Comparison of ENCODE assay signal across 10 cellular contexts in genomic region chr20:64044484-64045247, GRCh38. TPM values are rescaled to one million over a fixed set of nuclear protein-coding genes. Genes with fewer than 3 reads are reported as not detected.
DNase-seq lines count a peak whose midpoint lies in the region; ATAC-seq and TF ChIP-seq lines count a peak whose summit lies in the region.
"Had no signal": no experiment of that assay in that cellular context is flagged by ENCODE, and none has a peak within 500 bp of the region (broad histone marks: within the 10 kb centered on the region; RNA-seq: fewer than 3 reads in every experiment).

No MANE protein-coding gene starts in this region.

- TF ChIP-seq CTCF in CD4-positive, alpha-beta T cell (IDR thresholded peaks at IDR 0.05): no peak

- no peaks in the 10 kb centered on the region for H3K36me3 ChIP-seq in mesenchymal stem cell (ENCODE audit: control insufficient read depth in 1 of 2, insufficient read depth in 2 of 2, low read depth in 1 of 2, low read length in 2 of 2)

- peak overlapping the region; percentile 79 for H3K27ac Mint-ChIP-seq in CD4-positive, alpha-beta T cell
- no peak overlapping the region for H3K27ac Mint-ChIP-seq in natural killer cell treated with Interleukin-12 subunit alpha and Interleukin-12 subunit beta and Interleukin-15 and Interleukin-18, amount 100 ng/mL, for 72 hours

- no peak overlapping the region for H3K4me2 ChIP-seq in mesenchymal stem cell (ENCODE audit: low read length, poor library complexity, severe bottlenecking)

- no peaks in the 10 kb centered on the region for H3K79me1 ChIP-seq in mesenchymal stem cell (replicated peaks; ENCODE audit: low read length, poor library complexity, severe bottlenecking)

- no peak overlapping the region for H2BK120ac ChIP-seq in mesenchymal stem cell (ENCODE audit: low read depth, low read length)

- no peaks in the 10 kb centered on the region for H3K9me3 ChIP-seq in CD4-positive, alpha-beta T cell (ENCODE audit: control insufficient read depth, low read length)
- H3K9me3 ChIP-seq in mesenchymal stem cell (ENCODE audit: control insufficient read depth, low read length): no peaks in the 10 kb centered on the region

- 79% methylated on average over 12 of the region's 14 CpGs for WGBS in mesenchymal stem cell

- no peak overlapping the region for H3K9ac ChIP-seq in mesenchymal stem cell (ENCODE audit: low read length)

- H4K91ac ChIP-seq in mesenchymal stem cell (ENCODE audit: low read length): no peak overlapping the region

- H3K36me3 Mint-ChIP-seq in CD4-positive, alpha-beta T cell (ENCODE audit: low read depth): no peaks in the 10 kb centered on the region
- no peaks in the 10 kb centered on the region for H3K36me3 Mint-ChIP-seq in natural killer cell treated with Interleukin-12 subunit alpha and Interleukin-12 subunit beta and Interleukin-15 and Interleukin-18, amount 100 ng/mL, for 72 hours

- CTCF ChIA-PET in CD4-positive, alpha-beta T cell (lab: Charles Lee): no interaction called here

- H2AFZ ChIP-seq in mesenchymal stem cell (ENCODE audit: low read depth, low read length): no peak overlapping the region

- H3K27ac ChIP-seq in CD4-positive, alpha-beta T cell (ENCODE audit: low read depth, low read length): no peak overlapping the region
- H3K27ac ChIP-seq in mesenchymal stem cell (ENCODE audit: low read length, poor library complexity, severe bottlenecking): no peak overlapping the region

- peaks cover 38% of the 10 kb centered on the region for H3K4me1 ChIP-seq in mesenchymal stem cell (ENCODE audit: control insufficient read depth, insufficient read depth, low read depth, low read length)

- ATAC-seq in CD4-positive, alpha-beta T cell (ENCODE audit: poor library complexity): no peak
- no peak for ATAC-seq in GM18868 (IDR thresholded peaks at IDR 0.05; ENCODE audit: unreplicated experiment)
- ATAC-seq in natural killer cell treated with Interleukin-12 subunit alpha and Interleukin-12 subunit beta and Interleukin-15 and Interleukin-18, amount 100 ng/mL, for 72 hours: no peak

- intact Hi-C loops in CD4-positive, alpha-beta T cell (cut with DNase I, micrococcal nuclease): loop anchor here in 1 of 2 experiments (5.0 kb wide), 1 partner anchor 33 kb away; the partner anchor contains the start of gene RGS19

- H2BK15ac ChIP-seq in mesenchymal stem cell (ENCODE audit: low read depth, poor library complexity, severe bottlenecking): no peak overlapping the region

- no peak overlapping the region for H4K8ac ChIP-seq in mesenchymal stem cell (ENCODE audit: low read length)

- H3K18ac ChIP-seq in mesenchymal stem cell (ENCODE audit: low read depth in 1 of 2, low read length in 2 of 2): peak overlapping the region in 1 of 2 experiments; percentile 59

- H3K23ac ChIP-seq in mesenchymal stem cell (ENCODE audit: low read length in 2 of 2): peak overlapping the region in 1 of 2 experiments; percentile 70

- H3K4me1 Mint-ChIP-seq in CD4-positive, alpha-beta T cell (ENCODE audit: low read depth): peaks cover 42% of the 10 kb centered on the region
- H3K4me1 Mint-ChIP-seq in natural killer cell treated with Interleukin-12 subunit alpha and Interleukin-12 subunit beta and Interleukin-15 and Interleukin-18, amount 100 ng/mL, for 72 hours (ENCODE audit: low read depth in 2 of 2): no peaks in the 10 kb centered on the region

- no peak overlapping the region for H2BK5ac ChIP-seq in mesenchymal stem cell (ENCODE audit: low read depth, low read length, poor library complexity, severe bottlenecking)

- no peak overlapping the region for H3K4me3 ChIP-seq in mesenchymal stem cell (ENCODE audit: insufficient read depth in 1 of 2, low read depth in 1 of 2, low read length in 2 of 2)

- no peak overlapping the region for H3K4ac ChIP-seq in mesenchymal stem cell (ENCODE audit: low read depth in 1 of 2, low read length in 2 of 2)

- H2BK12ac ChIP-seq in mesenchymal stem cell (ENCODE audit: low read length in 2 of 2): peak overlapping the region in 1 of 2 experiments; percentile 40

- POLR2A ChIA-PET in CD4-positive, alpha-beta T cell (lab: Charles Lee): interaction anchor here (1.0 to 1.9 kb wide), 4 partner anchors 13 to 88 kb away, joined by 3 to 6 read pairs (median 4); partner anchors contain the start of genes PRPF6, TCEA2 and UCKL1

- no peak overlapping the region for H2AK5ac ChIP-seq in mesenchymal stem cell (ENCODE audit: low read length, severe bottlenecking)

- peak overlapping the region in 1 of 2 experiments; percentile 55 for H3K14ac ChIP-seq in mesenchymal stem cell (ENCODE audit: low read length in 2 of 2)

- no peaks in the 10 kb centered on the region for H3K9me3 Mint-ChIP-seq in CD4-positive, alpha-beta T cell
- H3K9me3 Mint-ChIP-seq in natural killer cell treated with Interleukin-12 subunit alpha and Interleukin-12 subunit beta and Interleukin-15 and Interleukin-18, amount 100 ng/mL, for 72 hours: no peaks in the 10 kb centered on the region

- DNase-seq in CD4-positive, alpha-beta T cell: no peak
- DNase-seq in NCI-H226 (peak; percentile 88), dedifferentiated amniotic fluid mesenchymal stem cell (ENCODE audit: extremely low spot score) (peak; percentile 77), mesenchymal stem cell (peak; percentile 50), Ammon's horn (ENCODE audit: low spot score) (no peak), NCI-H510A treated with DMSO at 0.1 percent for 48 hours (lab: John Stamatoyannopoulos, UW) (no peak)
- DNase-seq in natural killer cell treated with Interleukin-12 subunit alpha and Interleukin-12 subunit beta and Interleukin-15 and Interleukin-18, amount 100 ng/mL, for 72 hours (ENCODE audit: low spot score): no peak
- DNase-seq: SHP77 had no signal

- peaks cover 17% of the 10 kb centered on the region for H3K27me3 Mint-ChIP-seq in CD4-positive, alpha-beta T cell
- H3K27me3 Mint-ChIP-seq in natural killer cell treated with Interleukin-12 subunit alpha and Interleukin-12 subunit beta and Interleukin-15 and Interleukin-18, amount 100 ng/mL, for 72 hours: peaks cover 19 to 24% of the 10 kb centered on the region in 2 donors

- peak overlapping the region; percentile 83 for H3K4me3 Mint-ChIP-seq in CD4-positive, alpha-beta T cell
- H3K4me3 Mint-ChIP-seq in natural killer cell treated with Interleukin-12 subunit alpha and Interleukin-12 subunit beta and Interleukin-15 and Interleukin-18, amount 100 ng/mL, for 72 hours: no peak overlapping the region

- H3K27me3 ChIP-seq in CD4-positive, alpha-beta T cell (ENCODE audit: control insufficient read depth, insufficient read depth, low read length): peaks cover 9% of the 10 kb centered on the region
- H3K27me3 ChIP-seq in mesenchymal stem cell (ENCODE audit: control insufficient read depth in 1 of 2, insufficient read depth in 1 of 2, low read length in 2 of 2): peaks cover 49 to 61% of the 10 kb centered on the region in 2 experiments

RNA-seq across cellular contexts. Expression of gene SOX18, which starts 4.8 kb away (rescaled TPM):
- not detected for total RNA-seq in CD4-positive, alpha-beta T cell
- 0.33 TPM for polyA plus RNA-seq in mesenchymal stem cell (2013, experiment 1 of 2)
- 0.27 TPM for polyA plus RNA-seq in mesenchymal stem cell (2013, experiment 2 of 2)
- total RNA-seq in natural killer cell treated with Interleukin-12 subunit alpha and Interleukin-12 subunit beta and Interleukin-15 and Interleukin-18, amount 100 ng/mL, for 72 hours: not detected
- total RNA-seq: HT-29 had no signal

RNA-seq across cellular contexts. Expression of gene C20orf204, which starts 8.7 kb away (rescaled TPM):
- total RNA-seq in CD4-positive, alpha-beta T cell: 1 to 10 TPM; 6.1 to 6.4 TPM
- 0.07 TPM for polyA plus RNA-seq in mesenchymal stem cell (2013, experiment 1 of 2)
- polyA plus RNA-seq in mesenchymal stem cell (2013, experiment 2 of 2): 0.10 TPM
- 1 to 10 TPM; 2.4 to 6.3 TPM for total RNA-seq in natural killer cell treated with Interleukin-12 subunit alpha and Interleukin-12 subunit beta and Interleukin-15 and Interleukin-18, amount 100 ng/mL, for 72 hours

RNA-seq across cellular contexts. Expression of gene TCEA2, which starts 18.3 kb away (rescaled TPM):
- total RNA-seq in CD4-positive, alpha-beta T cell: 10 to 100 TPM; 28.4 to 29.9 TPM
- 57.9 TPM for polyA plus RNA-seq in mesenchymal stem cell (2013, experiment 1 of 2)
- polyA plus RNA-seq in mesenchymal stem cell (2013, experiment 2 of 2): 60.9 TPM
- total RNA-seq in natural killer cell treated with Interleukin-12 subunit alpha and Interleukin-12 subunit beta and Interleukin-15 and Interleukin-18, amount 100 ng/mL, for 72 hours: 10 to 100 TPM; 23.2 to 24.1 TPM

RNA-seq across cellular contexts. Expression of gene RGS19, which starts 34.7 kb away (rescaled TPM):
- total RNA-seq in CD4-positive, alpha-beta T cell: 10 to 100 TPM in 1 of 2 experiments, 1 to 10 TPM in 1; 9.7 to 14.8 TPM
- polyA plus RNA-seq in mesenchymal stem cell (2013, experiment 1 of 2): 11.6 TPM
- 13.4 TPM for polyA plus RNA-seq in mesenchymal stem cell (2013, experiment 2 of 2)
- total RNA-seq in natural killer cell treated with Interleukin-12 subunit alpha and Interleukin-12 subunit beta and Interleukin-15 and Interleukin-18, amount 100 ng/mL, for 72 hours: 10 to 100 TPM; 27.1 to 33.4 TPM

RNA-seq across cellular contexts. Expression of gene OPRL1, which starts 35.2 kb away (rescaled TPM):
- 1 to 10 TPM; 1.0 to 1.2 TPM for total RNA-seq in CD4-positive, alpha-beta T cell
- 0.54 TPM for polyA plus RNA-seq in mesenchymal stem cell (2013, experiment 1 of 2)
- polyA plus RNA-seq in mesenchymal stem cell (2013, experiment 2 of 2): 0.40 TPM
- total RNA-seq in natural killer cell treated with Interleukin-12 subunit alpha and Interleukin-12 subunit beta and Interleukin-15 and Interleukin-18, amount 100 ng/mL, for 72 hours: under 1 TPM; 0.12 to 0.20 TPM

Comparison
In these comparisons a context has a peak if more than half of its experiments do, and no peak if none do; other contexts are left out.
1. DNase-seq: peak in NCI-H226 (single experiment), dedifferentiated amniotic fluid mesenchymal stem cell (single experiment) and mesenchymal stem cell (single experiment); none in CD4-positive, alpha-beta T cell (0 of 10), natural killer cell treated with Interleukin-12 subunit alpha and Interleukin-12 subunit beta and Interleukin-15 and Interleukin-18, amount 100 ng/mL, for 72 hours (single experiment), Ammon's horn (single experiment) and NCI-H510A treated with DMSO at 0.1 percent for 48 hours (single experiment).